Comparison of ENCODE assay signal across 8 cellular contexts in the genomic region with DNA sequence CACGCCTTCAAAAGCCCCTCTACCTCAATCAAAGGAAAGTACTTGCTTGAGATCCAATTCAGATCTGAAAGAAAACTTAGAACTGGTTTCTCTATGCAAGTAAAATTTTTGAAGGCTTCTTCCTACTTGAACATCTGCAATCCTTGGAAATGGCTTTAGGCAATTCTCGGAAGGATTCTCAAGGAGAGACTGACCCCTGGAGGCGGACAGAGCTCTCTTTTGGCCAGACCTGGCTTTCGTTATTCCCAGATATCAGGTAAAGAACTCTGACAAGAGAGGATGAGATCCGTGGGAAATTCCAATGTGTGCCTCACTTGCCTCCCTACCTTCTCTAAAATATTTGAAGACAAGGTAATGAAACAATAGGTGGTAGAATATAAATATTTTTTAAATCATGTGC.
DNase-seq lines count a peak whose midpoint lies in the region; TF ChIP-seq lines count a peak whose summit lies in the region.
"Had no signal": no experiment of that assay in that cellular context is flagged by ENCODE, and none has a peak within 500 bp of the region (broad histone marks: within the 10 kb centered on the region; RNA-seq: fewer than 3 reads in every experiment).

No MANE protein-coding gene starts in this region.

- intact Hi-C loops in esophagus squamous epithelium (cut with DNase I) = no loop called here

- H3K27ac ChIP-seq in esophagus squamous epithelium = no peak overlapping the region
- H3K27ac ChIP-seq: SJSA1 had no signal

- no peak overlapping the region for H3K4me3 ChIP-seq in esophagus squamous epithelium
- H3K4me3 ChIP-seq: SJSA1 had no signal

- H3K9me3 ChIP-seq in esophagus squamous epithelium = no peaks in the 10 kb centered on the region
- H3K9me3 ChIP-seq: SJSA1 had no signal

- WGBS in esophagus squamous epithelium, 2 donors = 20 to 28% methylated on average over 5 of the region's 5 CpGs

- no peaks in the 10 kb centered on the region for H3K27me3 ChIP-seq in esophagus squamous epithelium
- H3K27me3 ChIP-seq: SJSA1 had no signal

- TF ChIP-seq POLR2A in esophagus squamous epithelium (IDR thresholded peaks at IDR 0.05) = no peak

- no peaks in the 10 kb centered on the region for H3K36me3 ChIP-seq in esophagus squamous epithelium
- H3K36me3 ChIP-seq: SJSA1 had no signal

- no peak for TF ChIP-seq CTCF in esophagus squamous epithelium (IDR thresholded peaks at IDR 0.05)

- DNase-seq in GM04504 (ENCODE audit: low read depth) (peak; percentile 17), NCI-H69 (lab: John Stamatoyannopoulos, UW) (peak; percentile 56), fibroblast of peridontal ligament (ENCODE audit: extremely low read depth) (peak; percentile 62), putamen (ENCODE audit: low spot score) (peak; percentile 23), esophagus squamous epithelium (lab: John Stamatoyannopoulos, UW) (no peak), NCI-H1092 (lab: John Stamatoyannopoulos, UW) (no peak), CD1c-positive myeloid dendritic cell (ENCODE audit: extremely low spot score) (no peak)

- H3K4me1 ChIP-seq in esophagus squamous epithelium = no peaks in the 10 kb centered on the region
- H3K4me1 ChIP-seq: SJSA1 had no signal

Comparison
In these comparisons a context has a peak if more than half of its experiments do, and no peak if none do; other contexts are left out.
1. DNase-seq: peak in GM04504 (single experiment), NCI-H69 (single experiment), fibroblast of peridontal ligament (single experiment) and putamen (single experiment); none in esophagus squamous epithelium (single experiment), NCI-H1092 (single experiment) and CD1c-positive myeloid dendritic cell (single experiment).